Comparison of ENCODE assay signal across 8 cellular contexts in the genomic region with DNA sequence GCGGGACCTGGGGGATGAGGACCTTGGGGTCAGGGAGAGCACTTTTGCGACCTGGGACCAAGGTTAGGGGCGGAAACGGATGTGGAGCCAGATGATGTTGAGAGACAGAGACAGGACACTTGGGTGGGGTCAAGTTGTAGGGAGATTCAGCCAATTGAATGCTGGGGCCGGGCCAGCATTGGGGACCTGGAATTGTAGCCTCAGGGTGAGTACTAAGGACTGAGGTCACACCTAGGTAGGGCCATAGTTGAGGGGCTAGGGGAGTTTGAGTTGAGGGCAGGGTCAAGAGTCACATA. TPM values are rescaled to one million over a fixed set of nuclear protein-coding genes. Genes with fewer than 3 reads are reported as not detected.
A peak's percentile ranks its signal among the peaks of the same experiment; 100 is the strongest.
DNase-seq lines count a peak whose midpoint lies in the region; ATAC-seq, FAIRE-seq and TF ChIP-seq lines count a peak whose summit lies in the region.

No MANE protein-coding gene starts in this region.

- no peak for FAIRE-seq in D721Med (lab: Jason Lieb, UNC)

- H3K9me3 ChIP-seq in left lung (no peaks in the 10 kb centered on the region), thyroid gland (no peaks in the 10 kb centered on the region)

- intact Hi-C loops in left lung (cut with DNase I) = no loop called here
- intact Hi-C loops in thyroid gland (cut with DNase I) = loop anchor here (10.0 kb wide), 1 partner anchor 51 kb away; a partner anchor contains a TSS

- H3K4me1 ChIP-seq in left lung (peaks cover 3 to 12% of the 10 kb centered on the region in 2 donors), thyroid gland (peaks cover 20 to 28% of the 10 kb centered on the region in 2 donors)

- no peaks in the 10 kb centered on the region for H3K9me3 Mint-ChIP-seq in activated T-cell treated with anti-CD3 and anti-CD28 coated beads, Interleukin-2, amount 50 U/mL, for 72 hours
- H3K9me3 Mint-ChIP-seq in activated naive CD8-positive, alpha-beta T cell treated with anti-CD3 and anti-CD28 coated beads, Interleukin-2, amount 50 U/mL, for 24 hours = no peaks in the 10 kb centered on the region

- peak overlapping the region; percentile 48 to 53 for H3K27ac ChIP-seq in left lung
- peak overlapping the region; percentile 7 to 54 (median 48) for H3K27ac ChIP-seq in thyroid gland

- H3K4me1 Mint-ChIP-seq in activated T-cell treated with anti-CD3 and anti-CD28 coated beads, Interleukin-2, amount 50 U/mL, for 72 hours (ENCODE audit: low read depth) = peaks cover 25% of the 10 kb centered on the region
- peaks cover 15% of the 10 kb centered on the region for H3K4me1 Mint-ChIP-seq in activated naive CD8-positive, alpha-beta T cell treated with anti-CD3 and anti-CD28 coated beads, Interleukin-2, amount 50 U/mL, for 24 hours

- peaks cover 0 to 6% of the 10 kb centered on the region in 2 donors for H3K36me3 Mint-ChIP-seq in activated T-cell treated with anti-CD3 and anti-CD28 coated beads, Interleukin-2, amount 50 U/mL, for 72 hours (ENCODE audit: insufficient read depth in 2 of 2)
- peaks cover 2% of the 10 kb centered on the region for H3K36me3 Mint-ChIP-seq in activated naive CD8-positive, alpha-beta T cell treated with anti-CD3 and anti-CD28 coated beads, Interleukin-2, amount 50 U/mL, for 24 hours (ENCODE audit: low read depth)

- H3K27ac Mint-ChIP-seq in activated T-cell treated with anti-CD3 and anti-CD28 coated beads, Interleukin-2, amount 50 U/mL, for 72 hours = peak overlapping the region; percentile 83
- H3K27ac Mint-ChIP-seq in activated naive CD8-positive, alpha-beta T cell treated with anti-CD3 and anti-CD28 coated beads, Interleukin-2, amount 50 U/mL, for 24 hours = peak overlapping the region; percentile 67

- no peaks in the 10 kb centered on the region for H3K27me3 Mint-ChIP-seq in activated T-cell treated with anti-CD3 and anti-CD28 coated beads, Interleukin-2, amount 50 U/mL, for 72 hours (ENCODE audit: low read depth)
- H3K27me3 Mint-ChIP-seq in activated naive CD8-positive, alpha-beta T cell treated with anti-CD3 and anti-CD28 coated beads, Interleukin-2, amount 50 U/mL, for 24 hours = no peaks in the 10 kb centered on the region

- H3K4me3 Mint-ChIP-seq in activated T-cell treated with anti-CD3 and anti-CD28 coated beads, Interleukin-2, amount 50 U/mL, for 72 hours = peak overlapping the region; percentile 93 to 94
- H3K4me3 Mint-ChIP-seq in activated naive CD8-positive, alpha-beta T cell treated with anti-CD3 and anti-CD28 coated beads, Interleukin-2, amount 50 U/mL, for 24 hours = peak overlapping the region; percentile 83

- H3K27me3 ChIP-seq in left lung (no peaks in the 10 kb centered on the region), thyroid gland (no peaks in the 10 kb centered on the region)

- ATAC-seq in activated T-cell treated with anti-CD3 and anti-CD28 coated beads, Interleukin-2, amount 50 U/mL, for 72 hours (replicated peaks in 1 of 2) = no peak
- no peak for ATAC-seq in activated naive CD8-positive, alpha-beta T cell treated with anti-CD3 and anti-CD28 coated beads, Interleukin-2, amount 50 U/mL, for 24 hours
- no peak for ATAC-seq in left lung

- H3K36me3 ChIP-seq in left lung (peaks cover 0 to 29% of the 10 kb centered on the region in 2 donors), thyroid gland (peaks cover 5 to 16% of the 10 kb centered on the region in 2 donors)

- WGBS in thyroid gland, 2 donors = 27 to 41% methylated on average over 5 of the region's 5 CpGs

- TF ChIP-seq CTCF in left lung (IDR thresholded peaks at IDR 0.05) (no peak), thyroid gland (IDR thresholded peaks at IDR 0.05) (no peak), D721Med (IDR thresholded peaks at IDR 0.05; ENCODE audit: insufficient read depth, missing control alignments) (no peak)

- DNase-seq in activated T-cell treated with anti-CD3 and anti-CD28 coated beads, Interleukin-2, amount 50 U/mL, for 72 hours = no peak
- no peak for DNase-seq in activated T-cell treated with anti-CD3 and anti-CD28 coated beads, Interleukin-2, amount 50 U/mL, for 48 hours
- DNase-seq in activated naive CD8-positive, alpha-beta T cell treated with anti-CD3 and anti-CD28 coated beads, Interleukin-2, amount 50 U/mL, for 24 hours = no peak
- DNase-seq in left lung = no peak
- no peak for DNase-seq in thyroid gland
- no peak for DNase-seq in NCI-H1930 (lab: John Stamatoyannopoulos, UW)
- no peak for DNase-seq in D721Med (ENCODE audit: insufficient read length, low spot score)
- DNase-seq in NCI-H2029 treated with DMSO at 0.1 percent for 48 hours (lab: John Stamatoyannopoulos, UW) = no peak

- H3K4me3 ChIP-seq in left lung (peak overlapping the region; percentile 11 to 93), thyroid gland (replicated peaks in 1 of 3) (peak overlapping the region in 1 of 3 donors; percentile 95)

- no peak for TF ChIP-seq POLR2A in thyroid gland (IDR thresholded peaks at IDR 0.05)

RNA-seq across cellular contexts. Expression of a gene that starts 1.2 kb away (rescaled TPM):
- total RNA-seq in activated T-cell treated with anti-CD3 and anti-CD28 coated beads, Interleukin-2, amount 50 U/mL, for 72 hours = 10 to 100 TPM; 60.5 to 65.2 TPM
- total RNA-seq in left lung (10 to 100 TPM; 52.8 to 67.7 TPM), thyroid gland (100 to 1,000 TPM in 2 of 4 donors, 10 to 100 TPM in 2; 71.8 to 146 (median 91.4) TPM)

RNA-seq across cellular contexts. Expression of a gene that starts 2.0 kb away (rescaled TPM):
- total RNA-seq in activated T-cell treated with anti-CD3 and anti-CD28 coated beads, Interleukin-2, amount 50 U/mL, for 72 hours = 1 to 10 TPM; 2.4 to 3.1 TPM
- total RNA-seq in left lung = 1 to 10 TPM; 1.9 to 2.1 TPM
- 1 to 10 TPM; 1.1 to 6.7 (median 2.6) TPM for total RNA-seq in thyroid gland

RNA-seq across cellular contexts. Expression of a gene that starts 12.4 kb away (rescaled TPM):
- total RNA-seq in activated T-cell treated with anti-CD3 and anti-CD28 coated beads, Interleukin-2, amount 50 U/mL, for 72 hours = 100 to 1,000 TPM; 147 to 168 TPM
- total RNA-seq in left lung (10 to 100 TPM; 69.5 to 78.4 TPM), thyroid gland (100 to 1,000 TPM in 1 of 4 donors, 10 to 100 TPM in 3; 44.6 to 108 (median 63.1) TPM)

RNA-seq across cellular contexts. Expression of a gene that starts 19.2 kb away (rescaled TPM):
- total RNA-seq in activated T-cell treated with anti-CD3 and anti-CD28 coated beads, Interleukin-2, amount 50 U/mL, for 72 hours = 10 to 100 TPM; 78.9 to 87.5 TPM
- 10 to 100 TPM; 39.6 to 43.4 TPM for total RNA-seq in left lung
- 10 to 100 TPM; 50.8 to 57.0 (median 51.4) TPM for total RNA-seq in thyroid gland

RNA-seq across cellular contexts. Expression of a gene that starts 40.3 kb away (rescaled TPM):
- under 1 TPM in 1 of 2 donors, not detected in 1; 0.34 TPM for total RNA-seq in activated T-cell treated with anti-CD3 and anti-CD28 coated beads, Interleukin-2, amount 50 U/mL, for 72 hours
- total RNA-seq in left lung = not detected
- under 1 TPM in 1 of 4 donors, not detected in 3; 0.67 TPM for total RNA-seq in thyroid gland
